Comparison of ENCODE assay signal across 20 cellular contexts in the genomic region with DNA sequence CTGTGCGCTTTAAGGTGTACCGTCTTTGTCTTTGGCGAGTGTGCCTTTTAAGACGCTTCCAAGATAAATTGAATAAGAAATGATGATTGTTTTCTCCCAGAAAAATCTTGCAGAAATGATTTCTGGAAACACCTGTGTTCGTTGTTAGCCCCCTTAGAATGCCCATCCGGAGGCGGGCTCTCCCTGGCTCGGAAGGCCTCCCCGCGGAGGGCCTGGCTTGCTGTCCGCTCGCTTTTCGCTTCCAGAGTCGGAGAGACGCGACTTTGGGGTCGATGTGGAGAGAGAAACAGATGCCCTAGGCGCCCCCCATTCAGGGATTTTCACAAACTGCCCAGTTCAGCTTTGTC. TPM values are rescaled to one million over a fixed set of nuclear protein-coding genes. Genes with fewer than 3 reads are reported as not detected.
DNase-seq lines count a peak whose midpoint lies in the region; ATAC-seq and TF ChIP-seq lines count a peak whose summit lies in the region.
"Had no signal": no experiment of that assay in that cellular context is flagged by ENCODE, and none has a peak within 500 bp of the region (broad histone marks: within the 10 kb centered on the region; RNA-seq: fewer than 3 reads in every experiment).

No MANE protein-coding gene starts in this region.

- H3K27me3 Mint-ChIP-seq in mesothelial cell of epicardium (ENCODE audit: low read depth) = peaks cover 61% of the 10 kb centered on the region

- peak overlapping the region; percentile 76 for H3K4me3 Mint-ChIP-seq in mesothelial cell of epicardium
- H3K4me3 Mint-ChIP-seq: activated T-cell treated with anti-CD3 and anti-CD28 coated beads, Interleukin-2, amount 50 U/mL, for 4 hours had no signal

- DNase-seq in left ventricle myocardium inferior = no peak
- DNase-seq in heart right ventricle = no peak
- no peak for DNase-seq in epithelial cell of proximal tubule (ENCODE audit: low read depth)
- peak in 1 of 2 experiments; percentile 41 for DNase-seq in mesothelial cell of epicardium (ENCODE audit: low spot score in 2 of 2, unreplicated experiment in 2 of 2)
- no peak for DNase-seq in 8988T
- no peak for DNase-seq in foreskin keratinocyte
- DNase-seq: activated T-cell treated with anti-CD3 and anti-CD28 coated beads, Interleukin-2, amount 50 U/mL, for 4 hours; C1 segment of cervical spinal cord; left colon; NCI-H1417 treated with DMSO at 0.1 percent for 48 hours; NCI-H2227 treated with DMSO at 0.1 percent for 48 hours; Peyer's patch had no signal

- H3K4me1 ChIP-seq in left ventricle myocardium inferior (peaks cover 12% of the 10 kb centered on the region), heart right ventricle (peaks cover 0 to 11% (median 3%) of the 10 kb centered on the region in 9 donors), foreskin keratinocyte (no peaks in the 10 kb centered on the region)

- H3K27ac Mint-ChIP-seq in mesothelial cell of epicardium = peak overlapping the region; percentile 9
- H3K27ac Mint-ChIP-seq: activated naive CD4-positive, alpha-beta T cell treated with anti-CD3 and anti-CD28 coated beads, Interleukin-2, amount 50 U/mL, for 72 hours had no signal

- ATAC-seq in heart right ventricle = no peak
- no peak for ATAC-seq in GM21528 (IDR thresholded peaks at IDR 0.05; ENCODE audit: low FRiP score, unreplicated experiment)
- no peak for ATAC-seq in foreskin keratinocyte
- ATAC-seq in HG03095 (IDR thresholded peaks at IDR 0.05; ENCODE audit: unreplicated experiment) = no peak
- ATAC-seq: activated naive CD4-positive, alpha-beta T cell treated with anti-CD3 and anti-CD28 coated beads, Interleukin-2, amount 50 U/mL, for 72 hours; left colon had no signal

- TF ChIP-seq CTCF in left ventricle myocardium inferior (IDR thresholded peaks at IDR 0.05; ENCODE audit: borderline replicate concordance) (no peak), heart right ventricle (IDR thresholded peaks at IDR 0.05) (no peak), epithelial cell of proximal tubule (conservative IDR thresholded peaks at IDR 0.05; ENCODE audit: low read depth, low read length) (no peak), mesothelial cell of epicardium (IDR thresholded peaks at IDR 0.05; ENCODE audit: unreplicated experiment) (no peak), foreskin keratinocyte (conservative IDR thresholded peaks at IDR 0.05) (no peak)

- H3K27ac ChIP-seq in left ventricle myocardium inferior (replicated peaks) = no peak overlapping the region
- no peak overlapping the region for H3K27ac ChIP-seq in heart right ventricle
- H3K27ac ChIP-seq in foreskin keratinocyte = no peak overlapping the region
- H3K27ac ChIP-seq: 22Rv1, ovary, Peyer's patch, thoracic aorta had no signal

- peaks cover 4% of the 10 kb centered on the region for H3K9me3 ChIP-seq in left ventricle myocardium inferior (replicated peaks)
- no peaks in the 10 kb centered on the region for H3K9me3 ChIP-seq in heart right ventricle
- H3K9me3 ChIP-seq: ovary, Peyer's patch, thoracic aorta had no signal

- 29 to 35% methylated on average over 18 of the region's 18 CpGs for WGBS in heart right ventricle, 2 donors

- no peaks in the 10 kb centered on the region for H3K9me3 Mint-ChIP-seq in mesothelial cell of epicardium
- H3K9me3 Mint-ChIP-seq: activated naive CD4-positive, alpha-beta T cell treated with anti-CD3 and anti-CD28 coated beads, Interleukin-2, amount 50 U/mL, for 72 hours had no signal

- peaks cover 5% of the 10 kb centered on the region for H3K4me1 Mint-ChIP-seq in mesothelial cell of epicardium

- intact Hi-C loops in left ventricle myocardium inferior (cut with micrococcal nuclease) (no loop called here), heart right ventricle (cut with DNase I) (no loop called here)

- H3K36me3 ChIP-seq in left ventricle myocardium inferior (no peaks in the 10 kb centered on the region), heart right ventricle (no peaks in the 10 kb centered on the region)
- H3K36me3 ChIP-seq: ovary, Peyer's patch, thoracic aorta had no signal

- H3K36me3 Mint-ChIP-seq in mesothelial cell of epicardium = no peaks in the 10 kb centered on the region
- H3K36me3 Mint-ChIP-seq: activated naive CD4-positive, alpha-beta T cell treated with anti-CD3 and anti-CD28 coated beads, Interleukin-2, amount 50 U/mL, for 72 hours had no signal

- H3K4me3 ChIP-seq in left ventricle myocardium inferior (peak overlapping the region; percentile 61), heart right ventricle (peak overlapping the region in 1 of 10 donors; percentile 19), epithelial cell of proximal tubule (ENCODE audit: low read depth, low read length) (peak overlapping the region; percentile 53)
- H3K4me3 ChIP-seq: ovary had no signal

- peaks cover 71% of the 10 kb centered on the region for H3K27me3 ChIP-seq in left ventricle myocardium inferior (ENCODE audit: low read depth)
- H3K27me3 ChIP-seq in heart right ventricle = peaks cover 10 to 77% (median 63%) of the 10 kb centered on the region in 7 donors
- peaks cover 95% of the 10 kb centered on the region for H3K27me3 ChIP-seq in foreskin keratinocyte
- H3K27me3 ChIP-seq: ovary had no signal

RNA-seq across cellular contexts. Expression of a gene that starts 23.9 kb away (rescaled TPM):
- total RNA-seq in left ventricle myocardium inferior = not detected
- total RNA-seq in heart right ventricle = not detected
- polyA plus RNA-seq in heart right ventricle = not detected
- total RNA-seq in epithelial cell of proximal tubule = not detected in 2 replicates
- not detected in 3 replicates for total RNA-seq in mesothelial cell of epicardium
- total RNA-seq in foreskin keratinocyte = not detected in 2 replicates
- polyA plus RNA-seq in foreskin keratinocyte = not detected in 2 replicates
- total RNA-seq: activated naive CD4-positive, alpha-beta T cell treated with anti-CD3 and anti-CD28 coated beads, Interleukin-2, amount 50 U/mL, for 72 hours; activated T-cell treated with anti-CD3 and anti-CD28 coated beads, Interleukin-2, amount 50 U/mL, for 4 hours; left colon; LHCN-M2; ovary; Peyer's patch; thoracic aorta had no signal
- polyA plus RNA-seq: esophagus, ovary had no signal

RNA-seq across cellular contexts. Expression of a gene that starts 35.3 kb away (rescaled TPM):
- total RNA-seq in left ventricle myocardium inferior (not detected), heart right ventricle (not detected), epithelial cell of proximal tubule (not detected in 2 replicates), mesothelial cell of epicardium (not detected in 3 replicates), foreskin keratinocyte (not detected in 2 replicates)
- polyA plus RNA-seq in heart right ventricle (not detected), foreskin keratinocyte (not detected in 2 replicates)
- total RNA-seq: left colon, LHCN-M2, ovary, Peyer's patch, thoracic aorta had no signal
- polyA plus RNA-seq: esophagus, ovary had no signal
